Comparison of ENCODE assay signal across 9 cellular contexts in genomic region chr9:751137-752051, GRCh38.
DNase-seq lines count a peak whose midpoint lies in the region; ATAC-seq and TF ChIP-seq lines count a peak whose summit lies in the region.
"Had no signal": no experiment of that assay in that cellular context is flagged by ENCODE, and none has a peak within 500 bp of the region (broad histone marks: within the 10 kb centered on the region; RNA-seq: fewer than 3 reads in every experiment).

No MANE protein-coding gene starts in this region.

- no peaks in the 10 kb centered on the region for H3K9me3 Mint-ChIP-seq in HFFc6
- no peaks in the 10 kb centered on the region for H3K9me3 Mint-ChIP-seq in activated CD8-positive, alpha-beta T cell treated with anti-CD3 and anti-CD28 coated beads for 36 hours

- TF ChIP-seq CTCF in HFFc6 (IDR thresholded peaks at IDR 0.05) (no peak), lower lobe of right lung (IDR thresholded peaks at IDR 0.05) (no peak)
- TF ChIP-seq CTCF in activated CD8-positive, alpha-beta T cell treated with anti-CD3 and anti-CD28 coated beads for 36 hours (IDR thresholded peaks at IDR 0.05), result no peak

- H3K4me1 ChIP-seq in lower lobe of right lung, result peaks cover 37% of the 10 kb centered on the region

- intact Hi-C loops in activated CD8-positive, alpha-beta T cell treated with anti-CD3 and anti-CD28 coated beads for 36 hours (cut with micrococcal nuclease), result no loop called here
- intact Hi-C loops in lower lobe of right lung (cut with DNase I), result no loop called here

- DNase-seq in COLO829 (ENCODE audit: low spot score) (peak; percentile 75), HFFc6 (peak; percentile 71), lower lobe of right lung (no peak), GDM1 (lab: John Stamatoyannopoulos, UW) (no peak), HK-2 (ENCODE audit: unreplicated experiment) (no peak), 8988T (no peak)
- DNase-seq in activated CD8-positive, alpha-beta T cell treated with anti-CD3 and anti-CD28 coated beads for 36 hours, result peak; percentile 9

- H3K4me1 Mint-ChIP-seq in HFFc6 (ENCODE audit: low read depth), result peaks cover 78% of the 10 kb centered on the region
- peaks cover 49% of the 10 kb centered on the region for H3K4me1 Mint-ChIP-seq in activated CD8-positive, alpha-beta T cell treated with anti-CD3 and anti-CD28 coated beads for 36 hours (ENCODE audit: low read depth)

- ATAC-seq in activated CD8-positive, alpha-beta T cell treated with anti-CD3 and anti-CD28 coated beads for 36 hours, result no peak
- peak; percentile 80 to 84 for ATAC-seq in lower lobe of right lung
- no peak for ATAC-seq in HG03439 (IDR thresholded peaks at IDR 0.05; ENCODE audit: unreplicated experiment)

- H3K9me3 ChIP-seq in lower lobe of right lung, result no peaks in the 10 kb centered on the region

- POLR2A ChIA-PET in activated CD8-positive, alpha-beta T cell treated with anti-CD3 and anti-CD28 coated beads for 36 hours (lab: Charles Lee), result no interaction called here

- H3K27ac ChIP-seq in lower lobe of right lung, result peak overlapping the region; percentile 31
- H3K27ac ChIP-seq: VCaP had no signal

- no peaks in the 10 kb centered on the region; the same call in none of the 2 replicates for H3K27me3 Mint-ChIP-seq in HFFc6 (ENCODE audit: insufficient read depth)
- no peaks in the 10 kb centered on the region for H3K27me3 Mint-ChIP-seq in activated CD8-positive, alpha-beta T cell treated with anti-CD3 and anti-CD28 coated beads for 36 hours

- no peak overlapping the region for H3K4me3 ChIP-seq in lower lobe of right lung

- peak overlapping the region; percentile 98 for H3K27ac Mint-ChIP-seq in HFFc6
- H3K27ac Mint-ChIP-seq in activated CD8-positive, alpha-beta T cell treated with anti-CD3 and anti-CD28 coated beads for 36 hours, result no peak overlapping the region

- H3K36me3 Mint-ChIP-seq in HFFc6 (ENCODE audit: low read depth), result peaks cover 42% of the 10 kb centered on the region
- no peaks in the 10 kb centered on the region for H3K36me3 Mint-ChIP-seq in activated CD8-positive, alpha-beta T cell treated with anti-CD3 and anti-CD28 coated beads for 36 hours (ENCODE audit: low read depth)

- H3K27me3 ChIP-seq in lower lobe of right lung (ENCODE audit: low read depth), result no peaks in the 10 kb centered on the region

- peaks cover 3% of the 10 kb centered on the region for H3K36me3 ChIP-seq in lower lobe of right lung

- CTCF ChIA-PET in activated CD8-positive, alpha-beta T cell treated with anti-CD3 and anti-CD28 coated beads for 36 hours (lab: Charles Lee), result interaction anchor here (1.1 to 1.2 kb wide), 2 partner anchors 13 to 138 kb away, joined by 3 to 4 read pairs; no protein-coding TSS in a partner anchor

- peak overlapping the region; percentile 77 for H3K4me3 Mint-ChIP-seq in HFFc6
- H3K4me3 Mint-ChIP-seq in activated CD8-positive, alpha-beta T cell treated with anti-CD3 and anti-CD28 coated beads for 36 hours, result no peak overlapping the region

Comparison
In these comparisons a context has a peak if more than half of its experiments do, and no peak if none do; other contexts are left out.
1. DNase-seq: peak in COLO829 (single experiment), HFFc6 (single experiment) and activated CD8-positive, alpha-beta T cell treated with anti-CD3 and anti-CD28 coated beads for 36 hours (single experiment); none in lower lobe of right lung (single experiment), GDM1 (single experiment), HK-2 (single experiment) and 8988T (single experiment).
2. ATAC-seq: peak in lower lobe of right lung (2 of 2); none in activated CD8-positive, alpha-beta T cell treated with anti-CD3 and anti-CD28 coated beads for 36 hours (single experiment) and HG03439 (single experiment).